ENCODE assay signal across 1 cellular context in the genomic region with DNA sequence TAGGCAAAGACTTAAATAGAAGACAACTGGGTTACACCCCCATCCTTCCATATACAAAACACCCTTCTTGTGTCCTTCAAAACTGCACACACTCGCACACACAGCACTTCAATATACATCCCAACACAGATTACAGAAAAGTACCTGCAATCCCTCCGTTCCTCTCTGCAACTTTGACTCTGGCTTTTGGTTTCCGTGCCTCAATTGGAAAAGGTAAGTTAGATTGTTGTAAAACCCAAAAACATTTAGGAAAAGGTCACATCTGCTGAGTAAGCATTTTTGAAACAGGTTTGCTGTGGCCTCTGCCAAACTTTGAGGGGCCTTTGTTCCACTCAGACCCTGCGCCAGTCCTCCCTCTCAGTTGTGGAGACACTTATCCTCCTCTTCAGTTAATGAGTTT.
TF ChIP-seq lines count a peak whose summit lies in the region.

No MANE protein-coding gene starts in this region.

TF ChIP-seq in HEK293, 187 proteins besides CTCF, POLR2A, EP300 and RAD21 (continued from another document):
- TF ChIP-seq, protein P1, sequence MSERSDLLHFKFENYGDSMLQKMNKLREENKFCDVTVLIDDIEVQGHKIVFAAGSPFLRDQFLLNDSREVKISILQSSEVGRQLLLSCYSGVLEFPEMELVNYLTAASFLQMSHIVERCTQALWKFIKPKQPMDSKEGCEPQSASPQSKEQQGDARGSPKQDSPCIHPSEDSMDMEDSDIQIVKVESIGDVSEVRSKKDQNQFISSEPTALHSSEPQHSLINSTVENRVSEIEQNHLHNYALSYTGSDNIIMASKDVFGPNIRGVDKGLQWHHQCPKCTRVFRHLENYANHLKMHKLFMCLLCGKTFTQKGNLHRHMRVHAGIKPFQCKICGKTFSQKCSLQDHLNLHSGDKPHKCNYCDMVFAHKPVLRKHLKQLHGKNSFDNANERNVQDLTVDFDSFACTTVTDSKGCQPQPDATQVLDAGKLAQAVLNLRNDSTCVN (tag by site-specific recombination; optimal IDR thresholded peaks at IDR 0.05) = no peak
- TF ChIP-seq, protein P2, sequence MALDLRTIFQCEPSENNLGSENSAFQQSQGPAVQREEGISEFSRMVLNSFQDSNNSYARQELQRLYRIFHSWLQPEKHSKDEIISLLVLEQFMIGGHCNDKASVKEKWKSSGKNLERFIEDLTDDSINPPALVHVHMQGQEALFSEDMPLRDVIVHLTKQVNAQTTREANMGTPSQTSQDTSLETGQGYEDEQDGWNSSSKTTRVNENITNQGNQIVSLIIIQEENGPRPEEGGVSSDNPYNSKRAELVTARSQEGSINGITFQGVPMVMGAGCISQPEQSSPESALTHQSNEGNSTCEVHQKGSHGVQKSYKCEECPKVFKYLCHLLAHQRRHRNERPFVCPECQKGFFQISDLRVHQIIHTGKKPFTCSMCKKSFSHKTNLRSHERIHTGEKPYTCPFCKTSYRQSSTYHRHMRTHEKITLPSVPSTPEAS (tag by site-specific recombination; IDR thresholded peaks at IDR 0.05) = 0 out of 2 replicates have a peak, but pooled peaks have one; percentile 29
- TF ChIP-seq, protein P3, sequence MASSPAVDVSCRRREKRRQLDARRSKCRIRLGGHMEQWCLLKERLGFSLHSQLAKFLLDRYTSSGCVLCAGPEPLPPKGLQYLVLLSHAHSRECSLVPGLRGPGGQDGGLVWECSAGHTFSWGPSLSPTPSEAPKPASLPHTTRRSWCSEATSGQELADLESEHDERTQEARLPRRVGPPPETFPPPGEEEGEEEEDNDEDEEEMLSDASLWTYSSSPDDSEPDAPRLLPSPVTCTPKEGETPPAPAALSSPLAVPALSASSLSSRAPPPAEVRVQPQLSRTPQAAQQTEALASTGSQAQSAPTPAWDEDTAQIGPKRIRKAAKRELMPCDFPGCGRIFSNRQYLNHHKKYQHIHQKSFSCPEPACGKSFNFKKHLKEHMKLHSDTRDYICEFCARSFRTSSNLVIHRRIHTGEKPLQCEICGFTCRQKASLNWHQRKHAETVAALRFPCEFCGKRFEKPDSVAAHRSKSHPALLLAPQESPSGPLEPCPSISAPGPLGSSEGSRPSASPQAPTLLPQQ (tag by site-specific recombination; IDR thresholded peaks at IDR 0.05) = no peak
- TF ChIP-seq ZNF214 (tag by site-specific recombination; IDR thresholded peaks at IDR 0.05; ENCODE audit: borderline replicate concordance) (no peak), ZNF792 (tag by site-specific recombination; IDR thresholded peaks at IDR 0.05) (no peak)
